Comparison of ENCODE assay signal across 9 cellular contexts in genomic region chr11:15875393-15875792, GRCh38.
"Had no signal": no experiment of that assay in that cellular context is flagged by ENCODE, and none has a peak within 500 bp of the region (broad histone marks: within the 10 kb centered on the region; RNA-seq: fewer than 3 reads in every experiment).

No MANE protein-coding gene starts in this region.

- H3K4me3 ChIP-seq: GM23248, HAP-1 had no signal

- ATAC-seq: HCT116, HepG2 had no signal

- H3K27ac Mint-ChIP-seq: HFFc6, IgD-negative memory B cell had no signal

- H3K36me3 Mint-ChIP-seq: IgD-negative memory B cell had no signal

- H3K4me1 Mint-ChIP-seq: IgD-negative memory B cell had no signal

- H3K9ac ChIP-seq: GM23248 had no signal

- FAIRE-seq: HepG2 had no signal

- DNase-seq: GM23248, GOT3, H7, HFFc6 had no signal

- H3K27me3 Mint-ChIP-seq: IgD-negative memory B cell had no signal

- H3K36me3 ChIP-seq: HAP-1 had no signal

- H3K4me3 Mint-ChIP-seq: HFFc6, IgD-negative memory B cell had no signal

- H3K4me1 ChIP-seq: HAP-1 had no signal

- H2AFZ ChIP-seq: GM23248 had no signal

- H3K27ac ChIP-seq: GM23248, HL-60 had no signal

- H3K9me3 ChIP-seq: HAP-1 had no signal
